Comparison of ENCODE assay signal across 1 cellular context in the genomic region with DNA sequence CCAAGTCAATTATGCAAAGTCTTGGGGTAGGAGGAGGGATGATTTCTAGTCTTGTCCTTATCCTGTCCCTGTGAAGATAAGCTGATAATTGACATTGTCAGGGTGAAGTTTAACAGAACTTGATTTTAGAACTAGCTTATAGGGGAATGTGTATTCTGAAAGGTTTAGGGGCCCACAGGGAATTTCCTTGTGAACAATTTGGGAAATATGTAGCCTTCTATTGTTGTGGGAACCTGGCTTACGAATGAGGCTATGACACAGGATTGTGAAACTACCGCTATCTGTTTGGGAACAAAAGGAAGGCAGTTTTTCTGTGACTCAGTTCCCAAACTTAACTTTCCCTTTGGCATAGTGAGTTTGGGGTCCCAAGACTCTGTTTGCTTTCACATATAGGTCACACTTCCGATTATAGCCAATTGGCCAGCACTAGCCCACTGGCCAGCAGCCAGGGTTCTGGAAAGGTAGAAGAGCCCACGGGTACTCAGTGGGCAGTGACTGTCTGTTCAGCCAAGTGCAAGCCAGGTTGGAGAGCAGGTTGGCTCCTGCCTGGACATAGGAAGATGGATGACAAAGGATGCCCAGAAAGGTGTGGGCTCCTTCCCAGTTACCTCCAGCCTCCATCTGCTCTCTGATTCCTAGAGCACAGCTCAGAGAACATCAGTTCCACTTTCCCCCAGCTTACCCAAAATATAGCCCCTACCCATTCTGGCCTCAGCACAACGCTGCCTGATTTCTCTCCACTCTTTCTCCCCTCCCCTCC.
TF ChIP-seq lines count a peak whose summit lies in the region.

No MANE protein-coding gene starts in this region.

TF ChIP-seq in IMR-90, 13 proteins besides CTCF, POLR2A, EP300 and RAD21 (continued from another document):
- TF ChIP-seq CEBPB (IDR thresholded peaks at IDR 0.05; ENCODE audit: low read depth, low read length), result peak; percentile 65; the same call in 1 of the 2 replicates
- TF ChIP-seq RCOR1 (IDR thresholded peaks at IDR 0.05; ENCODE audit: insufficient replicate concordance, low read length), result no peak
